8 cellular contexts compared by ENCODE assay signal in genomic region chr4:79576480-79576803, GRCh38.
DNase-seq lines count a peak whose midpoint lies in the region; ATAC-seq and TF ChIP-seq lines count a peak whose summit lies in the region.

No MANE protein-coding gene starts in this region.

- peaks cover 0 to 11% of the 10 kb centered on the region in 2 donors for H3K4me1 ChIP-seq in ascending aorta
- H3K4me1 ChIP-seq in esophagus squamous epithelium = peaks cover 0 to 23% (median 3%) of the 10 kb centered on the region in 3 donors

- 28 to 38% methylated on average over 6 of the region's 6 CpGs for WGBS in esophagus squamous epithelium, 2 donors

- peak; percentile 63 for ATAC-seq in GM21576 (IDR thresholded peaks at IDR 0.05; ENCODE audit: unreplicated experiment)

- intact Hi-C loops in ascending aorta (cut with DNase I) (no loop called here), esophagus squamous epithelium (cut with DNase I) (loop anchor here (10.0 kb wide), 1 partner anchor 532 kb away; no protein-coding TSS in a partner anchor)

- H3K9me3 ChIP-seq in ascending aorta (no peaks in the 10 kb centered on the region), esophagus squamous epithelium (no peaks in the 10 kb centered on the region)

- H3K4me3 ChIP-seq in ascending aorta (no peak overlapping the region), esophagus squamous epithelium (no peak overlapping the region)

- no peaks in the 10 kb centered on the region for H3K36me3 ChIP-seq in ascending aorta
- H3K36me3 ChIP-seq in esophagus squamous epithelium = no peaks in the 10 kb centered on the region

- TF ChIP-seq CTCF in ascending aorta (IDR thresholded peaks at IDR 0.05) = peak in 1 of 3 experiments; percentile 39
- TF ChIP-seq CTCF in esophagus squamous epithelium (IDR thresholded peaks at IDR 0.05) = peak in 3 of 6 experiments; percentile 26 to 63 (median 32)

- DNase-seq in DMS53 (lab: John Stamatoyannopoulos, UW) (peak; percentile 66), NCI-H187 treated with DMSO at 0.1 percent for 48 hours (lab: John Stamatoyannopoulos, UW) (peak; percentile 9), astrocyte of the hippocampus (ENCODE audit: low read depth, low spot score) (peak; percentile 42), kidney glomerular epithelial cell (lab: John Stamatoyannopoulos, UW) (peak; percentile 40), T1000 (lab: John Stamatoyannopoulos, UW) (no peak), ascending aorta (ENCODE audit: low spot score in 2 of 2) (no peak), esophagus squamous epithelium (lab: John Stamatoyannopoulos, UW) (no peak)

- H3K27ac ChIP-seq in ascending aorta = no peak overlapping the region
- H3K27ac ChIP-seq in esophagus squamous epithelium = peak overlapping the region in 2 of 4 donors; percentile 63 to 64

- H3K27me3 ChIP-seq in ascending aorta (no peaks in the 10 kb centered on the region), esophagus squamous epithelium (no peaks in the 10 kb centered on the region)

- no peak for TF ChIP-seq POLR2A in esophagus squamous epithelium (IDR thresholded peaks at IDR 0.05)

Comparison
In these comparisons a context has a peak if more than half of its experiments do, and no peak if none do; other contexts are left out.
1. DNase-seq: peak in DMS53 (single experiment), NCI-H187 treated with DMSO at 0.1 percent for 48 hours (single experiment), astrocyte of the hippocampus (single experiment) and kidney glomerular epithelial cell (single experiment); none in T1000 (single experiment), ascending aorta (0 of 2) and esophagus squamous epithelium (single experiment).